ENCODE assay signal across 13 cellular contexts in genomic region chr1:206002160-206002559, GRCh38. TPM values are rescaled to one million over a fixed set of nuclear protein-coding genes. Genes with fewer than 3 reads are reported as not detected.
DNase-seq lines count a peak whose midpoint lies in the region; ATAC-seq and TF ChIP-seq lines count a peak whose summit lies in the region.
"Had no signal": no experiment of that assay in that cellular context is flagged by ENCODE, and none has a peak within 500 bp of the region (broad histone marks: within the 10 kb centered on the region; RNA-seq: fewer than 3 reads in every experiment).

No MANE protein-coding gene starts in this region.

- ATAC-seq in GM21576 (IDR thresholded peaks at IDR 0.05; ENCODE audit: unreplicated experiment) (no peak), T-helper 17 cell (no peak)

- H3K27me3 Mint-ChIP-seq in activated CD4-positive, alpha-beta memory T cell treated with anti-CD3 and anti-CD28 coated beads, Interleukin-2, amount 10 ng/mL, durations not matched to agents 7 days and 5 days, result peaks cover 16% of the 10 kb centered on the region
- H3K27me3 Mint-ChIP-seq in activated CD4-positive, alpha-beta memory T cell treated with anti-CD3 and anti-CD28 coated beads for 36 hours, result peaks cover 27% of the 10 kb centered on the region
- H3K27me3 Mint-ChIP-seq in T-helper 17 cell, result peaks cover 59% of the 10 kb centered on the region
- H3K27me3 Mint-ChIP-seq: activated B cell treated with CpG ODN at 0.5 μM for 24 hours had no signal

- TF ChIP-seq POLR2A in thyroid gland (IDR thresholded peaks at IDR 0.05), result no peak

- H3K27ac ChIP-seq in dorsolateral prefrontal cortex (peak overlapping the region in 42 of 59 donors; percentile 4 to 85 (median 65)), thyroid gland (peak overlapping the region in 2 of 3 donors; percentile 65 to 81)
- H3K27ac ChIP-seq: KMS-11, SK-N-MC had no signal

- no peaks in the 10 kb centered on the region for H3K36me3 ChIP-seq in mucosa of stomach (ENCODE audit: control insufficient read depth, insufficient read depth, low read length)
- H3K36me3 ChIP-seq in thyroid gland, result no peaks in the 10 kb centered on the region

- POLR2A ChIA-PET in activated CD4-positive, alpha-beta memory T cell treated with anti-CD3 and anti-CD28 coated beads, Interleukin-2, amount 10 ng/mL, durations not matched to agents 7 days and 5 days (lab: Charles Lee), result no interaction called here
- POLR2A ChIA-PET in activated CD4-positive, alpha-beta memory T cell treated with anti-CD3 and anti-CD28 coated beads for 36 hours (lab: Charles Lee), result interaction anchor here (1.4 kb wide), 1 partner anchor 9 kb away, joined by 4 read pairs; no protein-coding TSS in a partner anchor

- no peak for TF ChIP-seq CTCF in dorsolateral prefrontal cortex (IDR thresholded peaks at IDR 0.05 in 54 of 56, conservative IDR thresholded peaks at IDR 0.05 in 2 of 56; ENCODE audit: low read depth in 1 of 56, partially characterized antibody in 56 of 56)
- no peak for TF ChIP-seq CTCF in thyroid gland (IDR thresholded peaks at IDR 0.05)

- intact Hi-C loops in activated CD4-positive, alpha-beta memory T cell treated with anti-CD3 and anti-CD28 coated beads for 36 hours (cut with micrococcal nuclease), result no loop called here
- intact Hi-C loops in dorsolateral prefrontal cortex (cut with DNase I) (no loop called here), thyroid gland (cut with DNase I) (no loop called here)

- 94 to 96% methylated on average over 3 of the region's 3 CpGs for WGBS in thyroid gland, 2 donors

- peaks cover 13% of the 10 kb centered on the region for H3K4me1 Mint-ChIP-seq in activated CD4-positive, alpha-beta memory T cell treated with anti-CD3 and anti-CD28 coated beads, Interleukin-2, amount 10 ng/mL, durations not matched to agents 7 days and 5 days
- peaks cover 29% of the 10 kb centered on the region for H3K4me1 Mint-ChIP-seq in activated CD4-positive, alpha-beta memory T cell treated with anti-CD3 and anti-CD28 coated beads for 36 hours (ENCODE audit: low read depth)
- peaks cover 14% of the 10 kb centered on the region for H3K4me1 Mint-ChIP-seq in T-helper 17 cell
- H3K4me1 Mint-ChIP-seq: activated B cell treated with CpG ODN at 0.5 μM for 24 hours had no signal

- H3K4me1 ChIP-seq in mucosa of stomach (ENCODE audit: control insufficient read depth, insufficient read depth, low read length) (peaks cover 64% of the 10 kb centered on the region), thyroid gland (peaks cover 31 to 44% of the 10 kb centered on the region in 2 donors)

- H3K27me3 ChIP-seq in dorsolateral prefrontal cortex (no peaks in the 10 kb centered on the region), mucosa of stomach (ENCODE audit: control insufficient read depth, insufficient read depth, low read length) (no peaks in the 10 kb centered on the region), thyroid gland (no peaks in the 10 kb centered on the region)

- CTCF ChIA-PET in activated CD4-positive, alpha-beta memory T cell treated with anti-CD3 and anti-CD28 coated beads, Interleukin-2, amount 10 ng/mL, durations not matched to agents 7 days and 5 days (lab: Charles Lee), result no interaction called here
- CTCF ChIA-PET in activated CD4-positive, alpha-beta memory T cell treated with anti-CD3 and anti-CD28 coated beads for 36 hours (lab: Charles Lee), result no interaction called here

- H3K27ac Mint-ChIP-seq in activated CD4-positive, alpha-beta memory T cell treated with anti-CD3 and anti-CD28 coated beads, Interleukin-2, amount 10 ng/mL, durations not matched to agents 7 days and 5 days, result no peak overlapping the region
- no peak overlapping the region for H3K27ac Mint-ChIP-seq in activated CD4-positive, alpha-beta memory T cell treated with anti-CD3 and anti-CD28 coated beads for 36 hours
- H3K27ac Mint-ChIP-seq in T-helper 17 cell, result no peak overlapping the region
- H3K27ac Mint-ChIP-seq: activated B cell treated with CpG ODN at 0.5 μM for 24 hours had no signal

- no peak overlapping the region for H3K4me3 Mint-ChIP-seq in activated CD4-positive, alpha-beta memory T cell treated with anti-CD3 and anti-CD28 coated beads, Interleukin-2, amount 10 ng/mL, durations not matched to agents 7 days and 5 days
- no peak overlapping the region for H3K4me3 Mint-ChIP-seq in activated CD4-positive, alpha-beta memory T cell treated with anti-CD3 and anti-CD28 coated beads for 36 hours
- H3K4me3 Mint-ChIP-seq in T-helper 17 cell, result no peak overlapping the region
- H3K4me3 Mint-ChIP-seq: activated B cell treated with CpG ODN at 0.5 μM for 24 hours had no signal

- DNase-seq in activated CD4-positive, alpha-beta memory T cell treated with anti-CD3 and anti-CD28 coated beads, Interleukin-2, amount 10 ng/mL, durations not matched to agents 7 days and 5 days, result peak; percentile 11
- no peak for DNase-seq in activated CD4-positive, alpha-beta memory T cell treated with anti-CD3 and anti-CD28 coated beads for 36 hours
- DNase-seq in dorsolateral prefrontal cortex (no peak), thyroid gland (no peak), NCI-H345 treated with DMSO at 0.1 percent for 48 hours (lab: John Stamatoyannopoulos, UW; ENCODE audit: unreplicated experiment) (no peak), T-helper 17 cell (no peak)
- DNase-seq: activated B cell treated with CpG ODN at 0.5 μM for 24 hours; effector memory CD4-positive, alpha-beta T cell; NCI-H2081 treated with DMSO at 0.1 percent for 48 hours had no signal

- no peaks in the 10 kb centered on the region for H3K36me3 Mint-ChIP-seq in activated CD4-positive, alpha-beta memory T cell treated with anti-CD3 and anti-CD28 coated beads, Interleukin-2, amount 10 ng/mL, durations not matched to agents 7 days and 5 days (ENCODE audit: low read depth)
- H3K36me3 Mint-ChIP-seq in activated CD4-positive, alpha-beta memory T cell treated with anti-CD3 and anti-CD28 coated beads for 36 hours, result no peaks in the 10 kb centered on the region
- H3K36me3 Mint-ChIP-seq in T-helper 17 cell (ENCODE audit: low read depth), result peaks cover 3% of the 10 kb centered on the region

- H3K4me3 ChIP-seq in dorsolateral prefrontal cortex (no peak overlapping the region), mucosa of stomach (ENCODE audit: low read length) (peak overlapping the region; percentile 7), thyroid gland (replicated peaks in 1 of 3) (no peak overlapping the region)
- H3K4me3 ChIP-seq: SK-N-MC had no signal

- H3K9ac ChIP-seq in mucosa of stomach (ENCODE audit: low read length), result peak overlapping the region; percentile 40
- H3K9ac ChIP-seq: KMS-11 had no signal

- H3K9me3 Mint-ChIP-seq in activated CD4-positive, alpha-beta memory T cell treated with anti-CD3 and anti-CD28 coated beads, Interleukin-2, amount 10 ng/mL, durations not matched to agents 7 days and 5 days, result peaks cover 6% of the 10 kb centered on the region
- H3K9me3 Mint-ChIP-seq in activated CD4-positive, alpha-beta memory T cell treated with anti-CD3 and anti-CD28 coated beads for 36 hours, result no peaks in the 10 kb centered on the region

- H3K9me3 ChIP-seq in mucosa of stomach (ENCODE audit: control insufficient read depth, low read length) (no peaks in the 10 kb centered on the region), thyroid gland (no peaks in the 10 kb centered on the region), T-helper 17 cell (ENCODE audit: control insufficient read depth, low read length, poor library complexity, severe bottlenecking) (no peaks in the 10 kb centered on the region)

RNA-seq across cellular contexts. Expression of gene RAB7B, which starts 1.0 kb away (rescaled TPM):
- total RNA-seq in activated CD4-positive, alpha-beta memory T cell treated with anti-CD3 and anti-CD28 coated beads, Interleukin-2, amount 10 ng/mL, durations not matched to agents 7 days and 5 days, result not detected
- not detected for total RNA-seq in activated CD4-positive, alpha-beta memory T cell treated with anti-CD3 and anti-CD28 coated beads for 36 hours
- total RNA-seq in dorsolateral prefrontal cortex (1 to 10 TPM in 103 of 120 experiments, under 1 TPM in 17; 0.43 to 6.5 (median 2.0) TPM), thyroid gland (10 to 100 TPM in 2 of 4 donors, 1 to 10 TPM in 2; 4.8 to 12.6 (median 8.7) TPM), T-helper 17 cell (under 1 TPM in 1 of 2 donors, not detected in 1; 0.18 TPM)
- total RNA-seq: activated B cell treated with CpG ODN at 0.5 μM for 24 hours had no signal

RNA-seq across cellular contexts. Expression of gene CTSE, which starts 21.5 kb away (rescaled TPM):
- total RNA-seq in activated CD4-positive, alpha-beta memory T cell treated with anti-CD3 and anti-CD28 coated beads, Interleukin-2, amount 10 ng/mL, durations not matched to agents 7 days and 5 days, result not detected
- total RNA-seq in activated CD4-positive, alpha-beta memory T cell treated with anti-CD3 and anti-CD28 coated beads for 36 hours, result not detected
- total RNA-seq in dorsolateral prefrontal cortex, result not detected
- 10 to 100 TPM in 3 of 4 donors, 1 to 10 TPM in 1; 3.6 to 38.2 (median 19.0) TPM for total RNA-seq in thyroid gland
- not detected for total RNA-seq in T-helper 17 cell
- total RNA-seq: activated B cell treated with CpG ODN at 0.5 μM for 24 hours had no signal

RNA-seq across cellular contexts. Expression of gene RHEX, which starts 50.8 kb away (rescaled TPM):
- not detected for total RNA-seq in activated CD4-positive, alpha-beta memory T cell treated with anti-CD3 and anti-CD28 coated beads, Interleukin-2, amount 10 ng/mL, durations not matched to agents 7 days and 5 days
- total RNA-seq in activated CD4-positive, alpha-beta memory T cell treated with anti-CD3 and anti-CD28 coated beads for 36 hours, result not detected
- total RNA-seq in dorsolateral prefrontal cortex, result 1 to 10 TPM in 1 of 120 experiments, under 1 TPM in 5, not detected in 114; 0.21 to 1.1 (median 0.33) TPM
- 1 to 10 TPM; 1.2 to 1.7 (median 1.6) TPM for total RNA-seq in thyroid gland
- total RNA-seq in T-helper 17 cell, result under 1 TPM in 1 of 2 donors, not detected in 1; 0.50 TPM

RNA-seq across cellular contexts. Expression of gene SLC26A9, which starts 58.9 kb away (rescaled TPM):
- total RNA-seq in activated CD4-positive, alpha-beta memory T cell treated with anti-CD3 and anti-CD28 coated beads, Interleukin-2, amount 10 ng/mL, durations not matched to agents 7 days and 5 days, result not detected
- total RNA-seq in activated CD4-positive, alpha-beta memory T cell treated with anti-CD3 and anti-CD28 coated beads for 36 hours, result not detected
- total RNA-seq in dorsolateral prefrontal cortex (1 to 10 TPM in 70 of 120 experiments, under 1 TPM in 49, not detected in 1; 0.12 to 6.7 (median 1.2) TPM), thyroid gland (1 to 10 TPM; 1.6 to 4.8 (median 3.3) TPM), T-helper 17 cell (not detected)
- total RNA-seq: activated B cell treated with CpG ODN at 0.5 μM for 24 hours had no signal
